In the genomic region with DNA sequence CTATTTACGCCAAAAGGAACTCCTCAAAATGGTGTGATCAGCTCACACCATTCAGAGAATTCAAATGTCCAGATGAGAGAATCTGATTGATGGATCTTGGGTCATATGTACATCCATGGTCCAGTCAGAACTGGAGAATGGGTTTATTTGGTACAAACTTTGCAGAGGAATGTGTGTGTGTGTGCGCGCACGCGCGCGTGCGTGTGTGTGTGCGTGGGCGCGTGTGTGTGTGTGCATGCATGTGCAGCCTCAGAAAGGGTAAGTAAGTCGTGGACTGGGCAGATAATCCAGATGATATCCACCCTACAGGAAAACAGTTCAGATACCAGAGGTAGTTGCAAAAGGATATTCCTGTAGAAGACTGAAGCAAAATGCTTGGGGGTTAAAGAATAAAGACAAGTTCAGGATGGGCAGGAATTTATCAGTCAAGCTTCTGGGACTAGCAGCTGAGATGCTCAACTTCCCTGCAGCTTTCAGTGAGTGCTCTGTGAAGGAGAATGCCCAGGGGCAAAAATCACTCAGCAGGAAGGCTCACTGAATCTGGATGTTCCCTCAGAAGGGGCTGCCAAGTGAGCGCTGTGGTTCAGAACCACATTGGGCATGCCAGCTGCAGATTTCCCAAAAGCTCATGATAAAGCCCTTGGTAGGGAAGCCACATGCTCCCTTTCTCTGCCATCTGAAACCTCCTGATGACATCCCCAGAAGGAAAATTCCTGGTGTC, we compare ENCODE assay signal across 28 cellular contexts.
"Had no signal": no experiment of that assay in that cellular context is flagged by ENCODE, and none has a peak within 500 bp of the region (broad histone marks: within the 10 kb centered on the region; RNA-seq: fewer than 3 reads in every experiment).

No MANE protein-coding gene starts in this region.

- FAIRE-seq: frontal cortex had no signal

- H3K4me1 Mint-ChIP-seq: activated CD4-positive, alpha-beta T cell treated with anti-CD3 and anti-CD28 coated beads, Interleukin-2, amount 10 ng/mL, durations not matched to agents 24 days and 14 days; activated naive CD4-positive, alpha-beta T cell treated with anti-CD3 and anti-CD28 coated beads, Interleukin-2, amount 50 U/mL, for 24 hours had no signal

- ATAC-seq: activated naive CD8-positive, alpha-beta T cell treated with anti-CD3 and anti-CD28 coated beads, Interleukin-2, amount 50 U/mL, for 24 hours; activated T-cell treated with anti-CD3 and anti-CD28 coated beads, Interleukin-2, amount 50 U/mL, for 4 hours; left cardiac atrium; left ventricle myocardium superior; right lobe of liver had no signal

- H3K9me3 Mint-ChIP-seq: activated CD4-positive, alpha-beta memory T cell treated with anti-CD3 and anti-CD28 coated beads for 36 hours; activated CD4-positive, alpha-beta T cell treated with anti-CD3 and anti-CD28 coated beads, Interleukin-2, amount 10 ng/mL, durations not matched to agents 24 days and 14 days; activated naive CD4-positive, alpha-beta T cell treated with anti-CD3 and anti-CD28 coated beads, Interleukin-2, amount 50 U/mL, for 24 hours; activated naive CD8-positive, alpha-beta T cell treated with anti-CD3 and anti-CD28 coated beads, Interleukin-2, amount 50 U/mL, for 24 hours; activated T-cell treated with anti-CD3 and anti-CD28 coated beads, Interleukin-2, amount 50 U/mL, for 4 hours; activated T-helper 2 cell treated with anti-CD3 and anti-CD28 coated beads, Interferon-gamma antibody, Interleukin-2, Interleukin-4, amounts not matched to agents 10 μg/mL and 5 μg/mL and 100 μg/mL, durations not matched to agents 14 hours and 24 hours and 36 hours; stimulated activated naive CD8-positive, alpha-beta T cell treated with anti-CD3 and anti-CD28 coated beads, Interleukin-15, Interleukin-2, amounts not matched to agents 100 ng/mL and 50 ng/mL, for 24 hours; T-helper 1 cell treated with Interleukin-12 subunit alpha and Interleukin-12 subunit beta and Interleukin-4 antibody, amounts not matched to agents 30 μg/mL and 1 μg/mL, for 36 hours; type B pancreatic cell had no signal

- H3K9me3 ChIP-seq: breast epithelium, esophagus squamous epithelium, ovary, right lobe of liver, thoracic aorta, vagina had no signal

- DNase-seq: activated CD4-positive, alpha-beta memory T cell treated with anti-CD3 and anti-CD28 coated beads for 36 hours; activated CD4-positive, alpha-beta T cell treated with anti-CD3 and anti-CD28 coated beads, Interleukin-2, amount 10 ng/mL, durations not matched to agents 24 days and 14 days; activated CD4-positive, CD25-positive, alpha-beta regulatory T cell treated with anti-CD3 and anti-CD28 coated beads, Interleukin-2, amount 50 U/mL, for 72 hours; activated naive CD8-positive, alpha-beta T cell treated with anti-CD3 and anti-CD28 coated beads, Interleukin-2, amount 50 U/mL, for 24 hours; activated T-cell treated with anti-CD3 and anti-CD28 coated beads, Interleukin-2, amount 50 U/mL, for 4 hours; central memory CD4-positive, alpha-beta T cell; esophagus squamous epithelium; islet precursor cell; left cardiac atrium; left ventricle myocardium superior; ovary; right lobe of liver; stimulated activated CD4-positive, alpha-beta T cell treated with anti-CD3 and anti-CD28 coated beads, Interleukin-12 subunit alpha, Interleukin-12 subunit beta, amount 100 ng/mL, for 4 hours; stimulated activated CD4-positive, alpha-beta T cell treated with anti-CD3 and anti-CD28 coated beads, Interleukin-4, amount 100 ng/mL, for 1 hour; T-helper 9 cell; WERI-Rb-1 had no signal

- H3K4me3 Mint-ChIP-seq: activated CD4-positive, alpha-beta memory T cell treated with anti-CD3 and anti-CD28 coated beads for 36 hours; activated CD4-positive, alpha-beta T cell treated with anti-CD3 and anti-CD28 coated beads, Interleukin-2, amount 10 ng/mL, durations not matched to agents 24 days and 14 days; activated naive CD4-positive, alpha-beta T cell treated with anti-CD3 and anti-CD28 coated beads, Interleukin-2, amount 50 U/mL, for 24 hours; activated naive CD8-positive, alpha-beta T cell treated with anti-CD3 and anti-CD28 coated beads, Interleukin-2, amount 50 U/mL, for 24 hours; activated T-cell treated with anti-CD3 and anti-CD28 coated beads, Interleukin-2, amount 50 U/mL, for 4 hours; stimulated activated naive CD8-positive, alpha-beta T cell treated with anti-CD3 and anti-CD28 coated beads, Interleukin-15, Interleukin-2, amounts not matched to agents 100 ng/mL and 50 ng/mL, for 24 hours; T-helper 1 cell treated with Interleukin-12 subunit alpha and Interleukin-12 subunit beta and Interleukin-4 antibody, amounts not matched to agents 30 μg/mL and 1 μg/mL, for 36 hours; type B pancreatic cell had no signal

- H3K36me3 ChIP-seq: breast epithelium, esophagus squamous epithelium, ovary, right lobe of liver, thoracic aorta, vagina, WERI-Rb-1 had no signal

- H3K36me3 Mint-ChIP-seq: activated CD4-positive, alpha-beta memory T cell treated with anti-CD3 and anti-CD28 coated beads for 36 hours; activated naive CD4-positive, alpha-beta T cell treated with anti-CD3 and anti-CD28 coated beads, Interleukin-2, amount 50 U/mL, for 24 hours; type B pancreatic cell had no signal

- H3K4me1 ChIP-seq: breast epithelium, esophagus squamous epithelium, right lobe of liver, vagina had no signal

- H3K27ac Mint-ChIP-seq: activated CD4-positive, alpha-beta memory T cell treated with anti-CD3 and anti-CD28 coated beads for 36 hours; activated CD4-positive, alpha-beta T cell treated with anti-CD3 and anti-CD28 coated beads, Interleukin-2, amount 10 ng/mL, durations not matched to agents 24 days and 14 days; activated naive CD4-positive, alpha-beta T cell treated with anti-CD3 and anti-CD28 coated beads, Interleukin-2, amount 50 U/mL, for 24 hours; activated naive CD8-positive, alpha-beta T cell treated with anti-CD3 and anti-CD28 coated beads, Interleukin-2, amount 50 U/mL, for 24 hours; activated T-helper 2 cell treated with anti-CD3 and anti-CD28 coated beads, Interferon-gamma antibody, Interleukin-2, Interleukin-4, amounts not matched to agents 10 μg/mL and 5 μg/mL and 100 μg/mL, durations not matched to agents 14 hours and 24 hours and 36 hours; progenitor cell of endocrine pancreas; stimulated activated naive CD8-positive, alpha-beta T cell treated with anti-CD3 and anti-CD28 coated beads, Interleukin-15, Interleukin-2, amounts not matched to agents 100 ng/mL and 50 ng/mL, for 24 hours; T-helper 1 cell treated with Interleukin-12 subunit alpha and Interleukin-12 subunit beta and Interleukin-4 antibody, amounts not matched to agents 30 μg/mL and 1 μg/mL, for 36 hours; type B pancreatic cell had no signal

- H3K4me3 ChIP-seq: breast epithelium, esophagus squamous epithelium, ovary, right lobe of liver, skin epidermis, thoracic aorta, vagina had no signal

- H3K27me3 Mint-ChIP-seq: activated CD4-positive, alpha-beta T cell treated with anti-CD3 and anti-CD28 coated beads, Interleukin-2, amount 10 ng/mL, durations not matched to agents 24 days and 14 days; activated naive CD8-positive, alpha-beta T cell treated with anti-CD3 and anti-CD28 coated beads, Interleukin-2, amount 50 U/mL, for 24 hours; stimulated activated naive CD8-positive, alpha-beta T cell treated with anti-CD3 and anti-CD28 coated beads, Interleukin-15, Interleukin-2, amounts not matched to agents 100 ng/mL and 50 ng/mL, for 24 hours; type B pancreatic cell had no signal

- H3K27ac ChIP-seq: breast epithelium, epithelial cell of prostate, esophagus squamous epithelium, ovary, right lobe of liver, thoracic aorta, vagina, WERI-Rb-1 had no signal
